ENCODE assay signal across 8 cellular contexts in genomic region chr1:157138220-157139124, GRCh38. TPM values are rescaled to one million over a fixed set of nuclear protein-coding genes. Genes with fewer than 3 reads are reported as not detected.
DNase-seq lines count a peak whose midpoint lies in the region; ATAC-seq and TF ChIP-seq lines count a peak whose summit lies in the region.

TSS of gene ETV3 (minus strand) at chr1:157138395. CDS start at chr1:157136352, 2,043 bp downstream.

- H3K9me3 ChIP-seq in BLaER1 = no peaks in the 10 kb centered on the region

- H3K27me3 ChIP-seq in BLaER1 (no peaks in the 10 kb centered on the region), dorsolateral prefrontal cortex (no peaks in the 10 kb centered on the region)

- H3K4me1 ChIP-seq in BLaER1 = peaks cover 46% of the 10 kb centered on the region

- intact Hi-C loops in dorsolateral prefrontal cortex (cut with DNase I) (no loop called here), lower leg skin (cut with DNase I; ENCODE audit: low total_unique reads) (no loop called here)

- H3K27ac ChIP-seq in BLaER1 (peak within 1 kb of the TSS; percentile 94), dorsolateral prefrontal cortex (peak within 1 kb of the TSS; percentile 66 to 99 (median 95))

- TF ChIP-seq POLR2A in lower leg skin (IDR thresholded peaks at IDR 0.05) = peak in 1 of 2 donors; percentile 48

- TF ChIP-seq CTCF in dorsolateral prefrontal cortex (IDR thresholded peaks at IDR 0.05 in 54 of 56, conservative IDR thresholded peaks at IDR 0.05 in 2 of 56; ENCODE audit: low read depth in 1 of 56, partially characterized antibody in 56 of 56) (peak in 8 of 56 donors; percentile 5 to 38 (median 14)), lower leg skin (IDR thresholded peaks at IDR 0.05) (no peak)

- peaks cover 45% of the 10 kb centered on the region for H4K20me1 ChIP-seq in BLaER1

- ATAC-seq in GM19324 (IDR thresholded peaks at IDR 0.05; ENCODE audit: low FRiP score, unreplicated experiment) (peak; percentile 93), HG03460 (IDR thresholded peaks at IDR 0.05; ENCODE audit: unreplicated experiment) (peak; percentile 80)

- H3K9ac ChIP-seq in BLaER1 = peak within 1 kb of the TSS; percentile 88

- 1 to 2% methylated on average over 27 to 42 of the region's 87 CpGs for WGBS in lower leg skin, 2 donors

- DNase-seq in NCI-H774 (lab: John Stamatoyannopoulos, UW) (peak; percentile 91), dorsolateral prefrontal cortex (peak; percentile 82 to 94 (median 92)), lower leg skin (ENCODE audit: low spot score in 2 of 2) (peak; percentile 92 to 98)
- peak; percentile 85 to 89 for DNase-seq in activated CD4-positive, alpha-beta T cell treated with anti-CD3 and anti-CD28 coated beads, Interleukin-2, amount 50 U/mL, for 48 hours
- peak; percentile 76 to 85 for DNase-seq in stimulated activated CD4-positive, alpha-beta T cell treated with anti-CD3 and anti-CD28 coated beads, Interleukin-4, amount 100 ng/mL, for 4 hours

- H3K4me2 ChIP-seq in BLaER1 = peak within 1 kb of the TSS; percentile 96

- H3K4me3 ChIP-seq in BLaER1 = peak within 1 kb of the TSS; percentile 91
- H3K4me3 ChIP-seq in dorsolateral prefrontal cortex = peak within 1 kb of the TSS; percentile 63 to 100 (median 96)
- H3K4me3 ChIP-seq in lower leg skin (ENCODE audit: low read depth, poor library complexity, severe bottlenecking) = peak within 1 kb of the TSS; percentile 99

- peaks cover 29% of the 10 kb centered on the region for H3K36me3 ChIP-seq in BLaER1

RNA-seq across cellular contexts. Expression of gene ETV3, which starts in this region (rescaled TPM):
- total RNA-seq in dorsolateral prefrontal cortex (10 to 100 TPM; 14.8 to 41.5 (median 21.3) TPM), lower leg skin (100 to 1,000 TPM in 1 of 4 donors, 10 to 100 TPM in 3; 81.2 to 117 (median 91.0) TPM)

Comparison
In these comparisons a context has a peak if more than half of its experiments do, and no peak if none do; other contexts are left out.
1. Peak in every context shown above with its lines: DNase-seq, ATAC-seq, H3K4me3 ChIP-seq and H3K27ac ChIP-seq.